Comparison of ENCODE assay signal across 20 cellular contexts in the genomic region with DNA sequence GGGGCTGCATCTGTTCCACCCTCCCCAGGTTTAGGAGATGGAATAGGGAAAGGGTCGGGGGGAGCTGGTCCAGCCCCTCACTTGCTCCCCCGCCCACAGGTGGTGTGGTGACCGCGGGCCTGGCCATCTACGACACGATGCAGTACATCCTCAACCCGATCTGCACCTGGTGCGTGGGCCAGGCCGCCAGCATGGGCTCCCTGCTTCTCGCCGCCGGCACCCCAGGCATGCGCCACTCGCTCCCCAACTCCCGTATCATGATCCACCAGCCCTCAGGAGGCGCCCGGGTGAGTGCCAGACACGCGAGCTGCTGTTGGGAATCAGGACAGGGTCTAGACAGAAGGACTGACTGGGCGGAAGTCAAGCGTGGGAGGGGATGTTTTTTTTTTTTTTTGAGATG. TPM values are rescaled to one million over a fixed set of nuclear protein-coding genes. Genes with fewer than 3 reads are reported as not detected.
"Had no signal": no experiment of that assay in that cellular context is flagged by ENCODE, and none has a peak within 500 bp of the region (broad histone marks: within the 10 kb centered on the region; RNA-seq: fewer than 3 reads in every experiment).

No MANE protein-coding gene starts in this region.

- H3K4me2 ChIP-seq: hepatocyte, neural progenitor cell had no signal

- H3K9ac ChIP-seq: neural progenitor cell, parathyroid adenoma had no signal

- H3K9me3 ChIP-seq: colonic mucosa, esophagus muscularis mucosa, tibial artery, uterus had no signal

- H3K4me3 Mint-ChIP-seq: neural progenitor cell had no signal

- DNase-seq: activated CD4-positive, alpha-beta T cell treated with anti-CD3 and anti-CD28 coated beads for 1 hour; activated effector memory CD4-positive, alpha-beta T cell treated with anti-CD3 and anti-CD28 coated beads, Interleukin-2, amount 50 U/mL, for 16 hours; colonic mucosa; islet precursor cell; midbrain; stimulated activated CD4-positive, alpha-beta T cell treated with anti-CD3 and anti-CD28 coated beads, Interleukin-12 subunit alpha, Interleukin-12 subunit beta, amount 100 ng/mL, for 4 hours; stimulated activated CD4-positive, alpha-beta T cell treated with anti-CD3 and anti-CD28 coated beads, Interleukin-2, amount 100 ng/mL, for 24 hours; SW 1271; tibial artery; uterus had no signal

- H3K4me3 ChIP-seq: colonic mucosa, esophagus muscularis mucosa, hepatocyte, lung, neural progenitor cell, tibial artery, uterus had no signal

- H3K9me3 Mint-ChIP-seq: neural progenitor cell had no signal

- H3K27ac Mint-ChIP-seq: neural progenitor cell had no signal

- H3K36me3 ChIP-seq: neural progenitor cell, uterus had no signal

- H3K4me1 ChIP-seq: colonic mucosa, uterus had no signal

- H3K27me3 ChIP-seq: colonic mucosa, esophagus muscularis mucosa, hepatocyte, neural progenitor cell, tibial artery, uterus had no signal

- H2AFZ ChIP-seq: hepatocyte, neural progenitor cell, parathyroid adenoma had no signal

- H3K27ac ChIP-seq: colonic mucosa, esophagus muscularis mucosa, hepatocyte, neural progenitor cell, parathyroid adenoma, tibial artery, uterus had no signal

RNA-seq across cellular contexts. Expression of gene ACER1, which starts 30.9 kb away (rescaled TPM):
- total RNA-seq: activated CD8-positive, alpha-beta memory T cell treated with anti-CD3 and anti-CD28 coated beads for 36 hours; cardiac septum; colonic mucosa; esophagus muscularis mucosa; glomerular endothelial cell; hepatocyte; lung; myocyte; SK-MEL-5 had no signal
- polyA plus RNA-seq: hepatocyte had no signal
